ENCODE assay signal across 26 cellular contexts in the genomic region with DNA sequence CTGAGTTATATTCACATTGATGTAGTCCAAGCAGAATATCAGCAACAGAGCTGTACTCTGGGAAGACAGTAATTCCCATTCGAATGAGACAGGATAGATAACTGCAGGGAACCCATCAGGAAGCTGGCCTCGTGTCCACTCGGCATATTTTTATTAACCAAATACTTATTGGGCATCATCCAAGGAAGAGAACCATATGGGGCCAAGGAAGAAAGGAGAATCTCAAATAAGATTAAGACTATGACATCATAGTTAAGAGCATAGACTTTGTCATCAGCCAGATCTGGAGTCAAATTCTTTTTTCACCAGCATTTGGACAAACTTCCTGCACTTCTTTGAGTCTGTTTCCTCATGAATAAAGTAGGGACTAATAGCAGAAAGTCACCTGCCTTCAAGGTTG.
A peak's percentile ranks its signal among the peaks of the same experiment; 100 is the strongest.
DNase-seq lines count a peak whose midpoint lies in the region; ATAC-seq, FAIRE-seq and TF ChIP-seq lines count a peak whose summit lies in the region.
"Had no signal": no experiment of that assay in that cellular context is flagged by ENCODE, and none has a peak within 500 bp of the region (broad histone marks: within the 10 kb centered on the region; RNA-seq: fewer than 3 reads in every experiment).

No MANE protein-coding gene starts in this region.

- peak overlapping the region; percentile 40 for H2BK120ac ChIP-seq in IMR-90 (ENCODE audit: low read depth, low read length)

- H3K4me1 ChIP-seq in A549 (peaks cover 65% of the 10 kb centered on the region), IMR-90 (ENCODE audit: control insufficient read depth, insufficient read depth, low read length) (peaks cover 36% of the 10 kb centered on the region), ascending aorta (peaks cover 22 to 60% of the 10 kb centered on the region in 2 donors), tibial artery (peaks cover 0 to 97% (median 51%) of the 10 kb centered on the region in 4 donors), mammary epithelial cell (ENCODE audit: insufficient read depth, low read length) (peaks cover 47% of the 10 kb centered on the region)

- peak overlapping the region; percentile 85 for H3K4ac ChIP-seq in IMR-90 (ENCODE audit: low read depth, low read length)

- H3K27ac ChIP-seq in A549: peak overlapping the region; percentile 22 to 28; a peak in 2 of 6 replicates
- no peak overlapping the region for H3K27ac ChIP-seq in IMR-90 (ENCODE audit: insufficient read depth, low read length)
- H3K27ac ChIP-seq in ascending aorta: peak overlapping the region; percentile 7 to 38
- no peak overlapping the region for H3K27ac ChIP-seq in tibial artery
- no peak overlapping the region for H3K27ac ChIP-seq in mammary epithelial cell (ENCODE audit: insufficient read depth, low read depth, low read length)
- H3K27ac ChIP-seq: SJCRH30 had no signal

- H2AK9ac ChIP-seq in IMR-90 (replicated peaks; ENCODE audit: low read depth, low read length, poor library complexity): no peak overlapping the region

- no peak for ATAC-seq in A549
- ATAC-seq in IMR-90 (ENCODE audit: low read depth): no peak
- ATAC-seq in natural killer cell treated with Interleukin-12 subunit alpha and Interleukin-12 subunit beta and Interleukin-15 and Interleukin-18, amount 100 ng/mL, for 72 hours: no peak
- ATAC-seq: Panc1 had no signal

- no peak for TF ChIP-seq CTCF in A549 (IDR thresholded peaks at IDR 0.05)
- no peak for TF ChIP-seq CTCF in IMR-90 (conservative IDR thresholded peaks at IDR 0.05; ENCODE audit: low read depth, low read length)
- no peak for TF ChIP-seq CTCF in ascending aorta (IDR thresholded peaks at IDR 0.05)
- TF ChIP-seq CTCF in mesothelial cell of epicardium (IDR thresholded peaks at IDR 0.05; ENCODE audit: unreplicated experiment): no peak
- no peak for TF ChIP-seq CTCF in tibial artery (IDR thresholded peaks at IDR 0.05)
- no peak for TF ChIP-seq CTCF in mammary epithelial cell (conservative IDR thresholded peaks at IDR 0.05 in 1 of 2, IDR thresholded peaks at IDR 0.05 in 1 of 2; ENCODE audit: extremely low read depth in 1 of 2, insufficient read depth in 1 of 2, low read depth in 1 of 2, low read length in 2 of 2)

- H3K4me3 ChIP-seq in A549 (no peak overlapping the region), IMR-90 (ENCODE audit: insufficient read depth, low read depth, low read length) (no peak overlapping the region), ascending aorta (no peak overlapping the region), H7 (ENCODE audit: insufficient read depth, low read depth, low read length) (no peak overlapping the region), tibial artery (no peak overlapping the region), mammary epithelial cell (replicated peaks in 1 of 3; ENCODE audit: insufficient read depth in 1 of 3, low read depth in 2 of 3, low read length in 3 of 3) (no peak overlapping the region)
- H3K4me3 ChIP-seq: SJCRH30 had no signal

- peaks cover 80% of the 10 kb centered on the region for H3K79me2 ChIP-seq in mammary epithelial cell (ENCODE audit: insufficient read depth, low read length)

- H2BK20ac ChIP-seq in IMR-90 (ENCODE audit: low read depth, low read length): peak overlapping the region; percentile 52; the same call in 1 of the 2 replicates

- H4K20me1 ChIP-seq in IMR-90 (ENCODE audit: insufficient read depth, low read length) (no peaks in the 10 kb centered on the region), mammary epithelial cell (ENCODE audit: insufficient read depth, low read length) (no peaks in the 10 kb centered on the region)

- peaks cover 73% of the 10 kb centered on the region for H3K4me1 Mint-ChIP-seq in mesothelial cell of epicardium
- H3K4me1 Mint-ChIP-seq in natural killer cell treated with Interleukin-12 subunit alpha and Interleukin-12 subunit beta and Interleukin-15 and Interleukin-18, amount 100 ng/mL, for 72 hours (ENCODE audit: low read depth in 2 of 2): no peaks in the 10 kb centered on the region

- H3K27me3 ChIP-seq in IMR-90 (ENCODE audit: control insufficient read depth, insufficient read depth, low read length) (no peaks in the 10 kb centered on the region), ascending aorta (no peaks in the 10 kb centered on the region), H7 (ENCODE audit: control insufficient read depth, insufficient read depth, low read length) (no peaks in the 10 kb centered on the region), tibial artery (no peaks in the 10 kb centered on the region), mammary epithelial cell (ENCODE audit: insufficient read depth, low read length) (no peaks in the 10 kb centered on the region)
- H3K27me3 ChIP-seq: SJCRH30 had no signal

- peak overlapping the region; percentile 8; the same call in 1 of the 2 replicates for H4K5ac ChIP-seq in IMR-90 (ENCODE audit: low read depth, low read length)

- peak overlapping the region; percentile 81; the same call in 1 of the 2 replicates for H2AK5ac ChIP-seq in IMR-90 (ENCODE audit: low read depth, low read length)

- peaks cover 33 to 90% of the 10 kb centered on the region in 2 experiments for H3K79me1 ChIP-seq in IMR-90 (ENCODE audit: low read depth in 1 of 2, low read length in 2 of 2)

- dilution Hi-C loops in IMR-90 (cut with HindIII; ENCODE audit: low sequenced_read_pairs, unreplicated experiment) (no loop called here), mammary epithelial cell (cut with HindIII; ENCODE audit: low sequenced_read_pairs) (no loop called here)

- no peak overlapping the region for H2BK5ac ChIP-seq in IMR-90 (ENCODE audit: low read depth, low read length, poor library complexity, severe bottlenecking)

- DNase-seq in A549 (ENCODE audit: low read depth in 1 of 2, low spot score in 1 of 2) (no peak), IMR-90 (no peak), ascending aorta (ENCODE audit: low spot score in 2 of 2) (no peak), mesothelial cell of epicardium (ENCODE audit: low spot score in 2 of 2, unreplicated experiment in 2 of 2) (no peak), H7 (no peak), tibial artery (no peak), mammary epithelial cell (no peak)
- no peak for DNase-seq in natural killer cell treated with Interleukin-12 subunit alpha and Interleukin-12 subunit beta and Interleukin-15 and Interleukin-18, amount 100 ng/mL, for 72 hours (ENCODE audit: low spot score)
- DNase-seq: 8988T; AML-193; Calu3; CD8-positive, alpha-beta memory T cell; DMS153; GDM1; KG1; NCI-H1105; NCI-H146; NCI-H2029 treated with DMSO at 0.1 percent for 48 hours; NCI-H226; NCI-H510A treated with DMSO at 0.1 percent for 48 hours; NCI-H774; NK-92 treated with Interleukin-12 subunit alpha and Interleukin-12 subunit beta, amount 100 ng/mL, for 24 hours; SJCRH30 had no signal

- TF ChIP-seq EP300 in A549 (IDR thresholded peaks at IDR 0.05): no peak

- TF ChIP-seq POLR2A in A549 (IDR thresholded peaks at IDR 0.05; ENCODE audit: low read length) (no peak), IMR-90 (IDR thresholded peaks at IDR 0.05; ENCODE audit: low read depth, low read length) (no peak)

- peak overlapping the region; percentile 28; the same call in 1 of the 2 replicates for H3K18ac ChIP-seq in IMR-90 (ENCODE audit: low read depth, low read length)

- H3K56ac ChIP-seq in IMR-90 (ENCODE audit: extremely low read depth, insufficient read depth, low read length): no peak overlapping the region

- H3K9me3 Mint-ChIP-seq in mesothelial cell of epicardium: no peaks in the 10 kb centered on the region
- no peaks in the 10 kb centered on the region for H3K9me3 Mint-ChIP-seq in natural killer cell treated with Interleukin-12 subunit alpha and Interleukin-12 subunit beta and Interleukin-15 and Interleukin-18, amount 100 ng/mL, for 72 hours
- H3K9me3 Mint-ChIP-seq: CD8-positive, alpha-beta memory T cell had no signal

- peak overlapping the region; percentile 70 for H3K14ac ChIP-seq in IMR-90 (replicated peaks; ENCODE audit: low read depth, low read length)

- intact Hi-C loops in IMR-90 (cut with micrococcal nuclease) (no loop called here), ascending aorta (cut with DNase I) (no loop called here), tibial artery (cut with DNase I; ENCODE audit: low total_unique reads) (no loop called here), mammary epithelial cell (cut with micrococcal nuclease) (loop anchor here (1.0 kb wide), 1 partner anchor 8 kb away; no protein-coding TSS in a partner anchor)

- peaks cover 37% of the 10 kb centered on the region for H3K9me1 ChIP-seq in IMR-90 (ENCODE audit: insufficient read depth, low read length)

- H3K27me3 Mint-ChIP-seq in mesothelial cell of epicardium (ENCODE audit: low read depth): no peaks in the 10 kb centered on the region
- H3K27me3 Mint-ChIP-seq in natural killer cell treated with Interleukin-12 subunit alpha and Interleukin-12 subunit beta and Interleukin-15 and Interleukin-18, amount 100 ng/mL, for 72 hours: peaks cover 3 to 16% of the 10 kb centered on the region in 2 donors

- WGBS in A549 (ENCODE audit: missing lambda C conversion rate): 88% methylated on average over 3 of the region's 3 CpGs
- WGBS in IMR-90 (ENCODE audit: extremely low coverage in 2 of 2, insufficient read length in 1 of 2), 2 experiments: no CpG with 5 or more reads among the region's 3 CpGs
- 79% methylated on average over 3 of the region's 3 CpGs for WGBS in mammary epithelial cell (ENCODE audit: low coverage, missing lambda C conversion rate)

- POLR2A ChIA-PET in A549 (lab: Yijun Ruan, JAX) (no interaction called here), IMR-90 (lab: Charles Lee; ENCODE audit: unreplicated experiment) (no interaction called here)

- H3K36me3 Mint-ChIP-seq in mesothelial cell of epicardium: no peaks in the 10 kb centered on the region
- no peaks in the 10 kb centered on the region for H3K36me3 Mint-ChIP-seq in natural killer cell treated with Interleukin-12 subunit alpha and Interleukin-12 subunit beta and Interleukin-15 and Interleukin-18, amount 100 ng/mL, for 72 hours
- H3K36me3 Mint-ChIP-seq: CD8-positive, alpha-beta memory T cell had no signal

- H3K4me2 ChIP-seq in A549 (no peak overlapping the region), IMR-90 (ENCODE audit: low read depth, low read length) (no peak overlapping the region), mammary epithelial cell (ENCODE audit: insufficient read depth, low read depth, low read length) (no peak overlapping the region)

- no peak overlapping the region for H3K9ac ChIP-seq in IMR-90 (ENCODE audit: low read depth, low read length)
- H3K9ac ChIP-seq in mammary epithelial cell (ENCODE audit: insufficient read depth, low read length): no peak overlapping the region

- H3K23ac ChIP-seq in IMR-90 (ENCODE audit: low read depth, low read length): peak overlapping the region; percentile 28

- H2BK15ac ChIP-seq in IMR-90 (ENCODE audit: low read depth, low read length): peak overlapping the region; percentile 75; the same call in 1 of the 3 replicates

- H3K36me3 ChIP-seq in IMR-90 (ENCODE audit: control insufficient read depth, insufficient read depth, low read length) (no peaks in the 10 kb centered on the region), ascending aorta (no peaks in the 10 kb centered on the region), H7 (replicated peaks; ENCODE audit: control insufficient read depth, insufficient read depth, low read length) (no peaks in the 10 kb centered on the region; the same call in 1 of the 2 replicates), tibial artery (no peaks in the 10 kb centered on the region), mammary epithelial cell (ENCODE audit: insufficient read depth, low read length) (no peaks in the 10 kb centered on the region)
- H3K36me3 ChIP-seq: SJCRH30 had no signal

- peak overlapping the region; percentile 80 for H3K27ac Mint-ChIP-seq in mesothelial cell of epicardium
- no peak overlapping the region for H3K27ac Mint-ChIP-seq in natural killer cell treated with Interleukin-12 subunit alpha and Interleukin-12 subunit beta and Interleukin-15 and Interleukin-18, amount 100 ng/mL, for 72 hours
- H3K27ac Mint-ChIP-seq: CD8-positive, alpha-beta memory T cell had no signal

- peak overlapping the region; percentile 50; the same call in 1 of the 2 replicates for H4K91ac ChIP-seq in IMR-90 (ENCODE audit: insufficient read depth, low read depth, low read length)

- FAIRE-seq in A549 (lab: Jason Lieb, UNC): no peak
- FAIRE-seq: GM18507, H1 had no signal

- no peak for TF ChIP-seq RAD21 in A549 (conservative IDR thresholded peaks at IDR 0.05 in 1 of 2, IDR thresholded peaks at IDR 0.05 in 1 of 2)
- no peak for TF ChIP-seq RAD21 in IMR-90 (IDR thresholded peaks at IDR 0.05; ENCODE audit: low read length)

- in situ Hi-C loops in IMR-90 (cut with MboI; ENCODE audit: low sequenced_read_pairs): no loop called here
- in situ Hi-C loops in mammary epithelial cell (cut with MboI; ENCODE audit: low sequenced_read_pairs in 2 of 2): no loop called here

- H3K4me3 Mint-ChIP-seq in mesothelial cell of epicardium: no peak overlapping the region
- no peak overlapping the region for H3K4me3 Mint-ChIP-seq in natural killer cell treated with Interleukin-12 subunit alpha and Interleukin-12 subunit beta and Interleukin-15 and Interleukin-18, amount 100 ng/mL, for 72 hours
- H3K4me3 Mint-ChIP-seq: CD8-positive, alpha-beta memory T cell had no signal

- CTCF ChIA-PET in A549 (lab: Yijun Ruan, JAX) (interaction anchor here (0.6 kb wide), 1 partner anchor 17 kb away, joined by 5 read pairs; no protein-coding TSS in a partner anchor), IMR-90 (lab: Yijun Ruan, JAX) (no interaction called here), mammary epithelial cell (lab: Charles Lee; ENCODE audit: low non-redundant PET) (no interaction called here)

- no peak overlapping the region for H2AFZ ChIP-seq in IMR-90 (replicated peaks; ENCODE audit: low read length, poor library complexity)
- no peak overlapping the region for H2AFZ ChIP-seq in mammary epithelial cell (ENCODE audit: low read depth, low read length)

- H3K9me3 ChIP-seq in A549 (no peaks in the 10 kb centered on the region), IMR-90 (ENCODE audit: control insufficient read depth, insufficient read depth, low read length) (no peaks in the 10 kb centered on the region), ascending aorta (no peaks in the 10 kb centered on the region), tibial artery (no peaks in the 10 kb centered on the region), mammary epithelial cell (replicated peaks; ENCODE audit: insufficient read depth, low read length) (no peaks in the 10 kb centered on the region)
- H3K9me3 ChIP-seq: SJCRH30 had no signal

- no TSS peak for BruUV-seq in IMR-90 (replicated peaks; lab: Mats Ljungman, UMichigan)
- no TSS peak for BruUV-seq in mammary epithelial cell (replicated peaks; lab: Mats Ljungman, UMichigan)

- H4K8ac ChIP-seq in IMR-90 (ENCODE audit: low read depth in 2 of 2, low read length in 2 of 2): peak overlapping the region in 1 of 2 experiments; percentile 57; a peak in 1 of 4 replicates

Comparison
In these comparisons a context has a peak if more than half of its experiments do, and no peak if none do; other contexts are left out.
1. H3K27ac ChIP-seq: peak in A549 (2 of 2) and ascending aorta (2 of 2); none in IMR-90 (single experiment), tibial artery (0 of 2) and mammary epithelial cell (single experiment).